Comparison of ENCODE assay signal across 29 cellular contexts in the genomic region with DNA sequence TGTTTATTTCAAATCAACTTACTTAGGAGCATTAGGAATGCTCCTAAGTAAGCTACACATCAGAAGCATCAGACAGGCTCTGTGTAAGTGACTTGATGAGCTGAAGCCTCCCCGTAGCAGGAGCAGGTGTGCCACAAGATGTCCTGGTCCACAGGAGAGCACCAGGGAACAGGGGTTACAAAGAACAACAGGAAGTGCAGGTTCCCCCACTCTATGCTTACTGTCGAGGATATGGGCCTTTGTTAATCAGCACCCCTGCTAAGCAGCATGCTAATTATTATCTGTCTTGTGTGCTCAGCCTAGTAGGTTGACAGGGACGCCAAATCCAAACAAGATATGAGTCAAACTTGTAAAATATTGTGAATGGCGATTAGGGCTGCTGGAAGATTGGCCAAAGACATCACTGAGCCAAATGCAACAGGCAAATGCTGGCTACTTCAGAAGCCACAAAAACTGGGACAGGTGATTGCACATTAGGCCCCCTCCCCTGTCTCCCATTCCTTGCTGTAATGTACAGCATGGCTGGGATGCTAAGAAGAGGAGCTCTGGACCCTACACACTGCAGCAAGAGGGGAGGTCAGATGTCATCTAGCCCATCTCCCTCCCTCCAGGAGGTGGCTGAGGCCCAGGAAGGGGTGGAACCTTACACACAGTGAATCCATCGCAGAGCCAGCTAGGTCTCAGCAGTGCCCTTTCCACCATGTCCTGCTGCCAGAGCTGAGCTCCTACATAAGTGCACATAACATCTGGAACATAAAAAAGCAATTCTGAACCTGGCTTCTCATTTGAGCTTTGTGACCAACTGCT. TPM values are rescaled to one million over a fixed set of nuclear protein-coding genes. Genes with fewer than 3 reads are reported as not detected.
DNase-seq lines count a peak whose midpoint lies in the region; ATAC-seq, FAIRE-seq and TF ChIP-seq lines count a peak whose summit lies in the region.
"Had no signal": no experiment of that assay in that cellular context is flagged by ENCODE, and none has a peak within 500 bp of the region (broad histone marks: within the 10 kb centered on the region; RNA-seq: fewer than 3 reads in every experiment).

No MANE protein-coding gene starts in this region.

- ATAC-seq in pancreas = peak in 1 of 4 donors; percentile 37
- ATAC-seq: activated CD8-positive, alpha-beta T cell treated with anti-CD3 and anti-CD28 coated beads for 36 hours; natural killer cell treated with Interleukin-12 subunit alpha and Interleukin-12 subunit beta and Interleukin-15 and Interleukin-18, amount 100 ng/mL, for 72 hours; sciatic nerve; SK-N-SH treated with all-trans-retinoic acid at 6 μM for 48 hours; stimulated activated effector memory CD8-positive, alpha-beta T cell treated with anti-CD3 and anti-CD28 coated beads, Interleukin-12 subunit alpha, Interleukin-12 subunit beta, amount 100 ng/mL, for 72 hours; T-helper 17 cell had no signal

- 0 out of 2 replicates have a peak overlapping the region, but pooled peaks have one; percentile 5 for H3K27ac Mint-ChIP-seq in HFFc6
- H3K27ac Mint-ChIP-seq: activated CD8-positive, alpha-beta T cell treated with anti-CD3 and anti-CD28 coated beads for 36 hours; natural killer cell treated with Interleukin-12 subunit alpha and Interleukin-12 subunit beta and Interleukin-15 and Interleukin-18, amount 100 ng/mL, for 72 hours; stimulated activated effector memory CD8-positive, alpha-beta T cell treated with anti-CD3 and anti-CD28 coated beads, Interleukin-12 subunit alpha, Interleukin-12 subunit beta, amount 100 ng/mL, for 72 hours; T-helper 17 cell had no signal

- H3K9me3 ChIP-seq in esophagus squamous epithelium (no peaks in the 10 kb centered on the region), pancreas (no peaks in the 10 kb centered on the region)

- H3K9me3 Mint-ChIP-seq in HFFc6 = no peaks in the 10 kb centered on the region
- H3K9me3 Mint-ChIP-seq: activated CD8-positive, alpha-beta T cell treated with anti-CD3 and anti-CD28 coated beads for 36 hours; central memory CD8-positive, alpha-beta T cell; natural killer cell treated with Interleukin-12 subunit alpha and Interleukin-12 subunit beta and Interleukin-15 and Interleukin-18, amount 100 ng/mL, for 72 hours; stimulated activated effector memory CD8-positive, alpha-beta T cell treated with anti-CD3 and anti-CD28 coated beads, Interleukin-12 subunit alpha, Interleukin-12 subunit beta, amount 100 ng/mL, for 72 hours had no signal

- H3K4me3 Mint-ChIP-seq in HFFc6 = no peak overlapping the region
- H3K4me3 Mint-ChIP-seq: activated CD8-positive, alpha-beta T cell treated with anti-CD3 and anti-CD28 coated beads for 36 hours; central memory CD8-positive, alpha-beta T cell; natural killer cell treated with Interleukin-12 subunit alpha and Interleukin-12 subunit beta and Interleukin-15 and Interleukin-18, amount 100 ng/mL, for 72 hours; stimulated activated effector memory CD8-positive, alpha-beta T cell treated with anti-CD3 and anti-CD28 coated beads, Interleukin-12 subunit alpha, Interleukin-12 subunit beta, amount 100 ng/mL, for 72 hours; T-helper 17 cell had no signal

- H3K36me3 ChIP-seq in esophagus squamous epithelium (no peaks in the 10 kb centered on the region), pancreas (no peaks in the 10 kb centered on the region)

- H3K27me3 ChIP-seq in esophagus squamous epithelium (no peaks in the 10 kb centered on the region), pancreas (no peaks in the 10 kb centered on the region)

- no peaks in the 10 kb centered on the region for H3K36me3 Mint-ChIP-seq in HFFc6 (ENCODE audit: low read depth)
- H3K36me3 Mint-ChIP-seq: natural killer cell treated with Interleukin-12 subunit alpha and Interleukin-12 subunit beta and Interleukin-15 and Interleukin-18, amount 100 ng/mL, for 72 hours; stimulated activated effector memory CD8-positive, alpha-beta T cell treated with anti-CD3 and anti-CD28 coated beads, Interleukin-12 subunit alpha, Interleukin-12 subunit beta, amount 100 ng/mL, for 72 hours had no signal

- no peak for FAIRE-seq in pancreas (lab: Jason Lieb, UNC)
- FAIRE-seq: astrocyte, D721Med, GM18507 had no signal

- DNase-seq in HFFc6 (no peak), NCI-H345 treated with DMSO at 0.1 percent for 48 hours (lab: John Stamatoyannopoulos, UW; ENCODE audit: unreplicated experiment) (peak; percentile 70), esophagus squamous epithelium (lab: John Stamatoyannopoulos, UW) (no peak), pancreas (no peak), caudate nucleus (lab: John Stamatoyannopoulos, UW) (no peak), head of caudate nucleus (no peak), NCI-H2196 treated with DMSO at 0.1 percent for 48 hours (lab: John Stamatoyannopoulos, UW; ENCODE audit: unreplicated experiment) (no peak)
- DNase-seq: activated CD4-positive, alpha-beta T cell treated with anti-CD3 and anti-CD28 coated beads for 1 hour; activated CD8-positive, alpha-beta T cell treated with anti-CD3 and anti-CD28 coated beads for 36 hours; activated gamma-delta T cell; dermis blood vessel endothelial cell; HCEC 1CT; islet precursor cell; NCI-H524 treated with DMSO at 0.1 percent for 48 hours; stimulated activated CD4-positive, alpha-beta T cell treated with anti-CD3 and anti-CD28 coated beads, Interleukin-12 subunit alpha, Interleukin-12 subunit beta, amount 100 ng/mL, for 4 hours; stimulated activated CD4-positive, alpha-beta T cell treated with anti-CD3 and anti-CD28 coated beads, Interleukin-4, amount 100 ng/mL, for 1 hour; T-helper 17 cell had no signal

- TF ChIP-seq CTCF in HFFc6 (IDR thresholded peaks at IDR 0.05) (no peak), esophagus squamous epithelium (IDR thresholded peaks at IDR 0.05) (no peak), pancreas (IDR thresholded peaks at IDR 0.05) (no peak)

- intact Hi-C loops in esophagus squamous epithelium (cut with DNase I) = no loop called here
- intact Hi-C loops in pancreas (cut with DNase I) = no loop called here
- intact Hi-C loops in head of caudate nucleus (cut with DNase I) = no loop called here

- WGBS in esophagus squamous epithelium, 2 donors = 51 to 58% methylated on average over 4 of the region's 5 CpGs
- WGBS in pancreas, 2 donors = 34 to 49% methylated on average over 5 of the region's 5 CpGs

- H3K27me3 Mint-ChIP-seq in HFFc6 (ENCODE audit: insufficient read depth) = peaks cover 5% of the 10 kb centered on the region

- peak overlapping the region; percentile 17 to 43 (median 26) for H3K4me3 ChIP-seq in esophagus squamous epithelium
- no peak overlapping the region for H3K4me3 ChIP-seq in pancreas

- H3K27ac ChIP-seq in esophagus squamous epithelium (peak overlapping the region; percentile 54 to 80 (median 74)), pancreas (peak overlapping the region; percentile 34 to 67 (median 55)), caudate nucleus (ENCODE audit: low read depth, low read length) (no peak overlapping the region)
- H3K27ac ChIP-seq: RWPE1 had no signal

- TF ChIP-seq POLR2A in esophagus squamous epithelium (IDR thresholded peaks at IDR 0.05) = no peak

- H3K4me1 Mint-ChIP-seq in HFFc6 (ENCODE audit: low read depth) = peaks cover 34% of the 10 kb centered on the region
- H3K4me1 Mint-ChIP-seq: central memory CD8-positive, alpha-beta T cell; T-helper 17 cell had no signal

- H3K4me1 ChIP-seq in esophagus squamous epithelium (peaks cover 0 to 25% (median 0%) of the 10 kb centered on the region in 3 donors), pancreas (no peaks in the 10 kb centered on the region)

RNA-seq across cellular contexts. Expression of a gene that starts 0.9 kb away (rescaled TPM):
- under 1 TPM in 2 of 6 experiments, not detected in 4; 0.09 to 0.15 TPM for total RNA-seq in HFFc6 (2021; fragmentation: NEBNext Ultra II Directional; extraction: Animal tissue kit (Norgen Biotek cat#: 25700))
- total RNA-seq in esophagus squamous epithelium (1,000 to 10,000 TPM in 3 of 4 donors, 100 to 1,000 TPM in 1; 626 to 2,995 (median 1,370) TPM), pancreas (under 1 TPM in 3 of 6 donors, not detected in 3; 0.06 to 0.31 (median 0.09) TPM)
- polyA plus RNA-seq in pancreas = under 1 TPM; 0.34 to 0.40 TPM
- total RNA-seq: activated CD8-positive, alpha-beta T cell treated with anti-CD3 and anti-CD28 coated beads for 36 hours; astrocyte; dermis blood vessel endothelial cell; HT-29; natural killer cell treated with Interleukin-12 subunit alpha and Interleukin-12 subunit beta and Interleukin-15 and Interleukin-18, amount 100 ng/mL, for 72 hours; posterior vena cava; sciatic nerve; T-helper 17 cell; urinary bladder had no signal
- polyA plus RNA-seq: urinary bladder had no signal

Comparison
In these comparisons a context has a peak if more than half of its experiments do, and no peak if none do; other contexts are left out.
1. H3K4me3 ChIP-seq: peak in esophagus squamous epithelium (4 of 4); none in pancreas (0 of 4).
2. RNA of a gene that starts 0.9 kb away (total RNA-seq): 626 to 2,995 TPM in esophagus squamous epithelium; 0.09 to 0.15 TPM in HFFc6 and 0.06 to 0.31 TPM in pancreas; every median in the first group is over 100 times any median in the second.